ENCODE assay signal across 30 cellular contexts in the genomic region with DNA sequence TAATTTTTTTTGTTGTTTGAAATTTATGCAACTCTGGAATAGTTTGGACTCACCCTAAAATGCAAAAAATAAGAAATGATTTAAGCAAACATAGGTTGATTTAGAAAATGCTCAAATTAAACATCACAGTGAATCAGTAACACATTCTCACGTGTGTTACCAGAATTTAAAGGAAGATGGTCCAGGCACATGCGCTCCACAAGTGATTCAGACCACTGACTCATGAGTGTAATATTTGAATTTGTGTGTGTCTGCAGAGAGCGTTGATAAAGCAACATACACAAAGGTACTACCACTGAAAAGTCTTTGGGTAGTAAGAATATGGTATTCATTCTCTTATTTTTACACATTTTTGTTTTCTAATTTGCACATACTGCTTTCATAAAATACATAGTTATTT. TPM values are rescaled to one million over a fixed set of nuclear protein-coding genes. Genes with fewer than 3 reads are reported as not detected.
DNase-seq lines count a peak whose midpoint lies in the region; ATAC-seq and TF ChIP-seq lines count a peak whose summit lies in the region.
"Had no signal": no experiment of that assay in that cellular context is flagged by ENCODE, and none has a peak within 500 bp of the region (broad histone marks: within the 10 kb centered on the region; RNA-seq: fewer than 3 reads in every experiment).

No MANE protein-coding gene starts in this region.

- H3K4me3 ChIP-seq in PC-3 (ENCODE audit: low read length) (no peak overlapping the region), choroid plexus epithelial cell (ENCODE audit: low read depth, low read length) (no peak overlapping the region), hepatocyte (no peak overlapping the region)
- H3K4me3 ChIP-seq: body of pancreas, gastrocnemius medialis, left lung had no signal

- H3K36me3 ChIP-seq in PC-3 (ENCODE audit: low read depth, low read length) (peaks cover 52% of the 10 kb centered on the region), hepatocyte (replicated peaks; ENCODE audit: insufficient read depth, low read depth) (no peaks in the 10 kb centered on the region)

- no peak overlapping the region for H3K27ac Mint-ChIP-seq in activated naive CD8-positive, alpha-beta T cell treated with anti-CD3 and anti-CD28 coated beads for 36 hours
- H3K27ac Mint-ChIP-seq: activated CD4-positive, alpha-beta T cell treated with anti-CD3 and anti-CD28 coated beads for 36 hours; CD4-positive, CD25-positive, alpha-beta regulatory T cell had no signal

- H3K9me3 ChIP-seq in PC-3 (ENCODE audit: low read length) = no peaks in the 10 kb centered on the region
- H3K9me3 ChIP-seq in hepatocyte (ENCODE audit: low read depth) = no peaks in the 10 kb centered on the region
- H3K9me3 ChIP-seq: body of pancreas, gastrocnemius medialis, left lung had no signal

- H3K9me2 ChIP-seq in PC-3 (replicated peaks; ENCODE audit: low read length) (no peaks in the 10 kb centered on the region), hepatocyte (replicated peaks; ENCODE audit: insufficient read depth) (no peaks in the 10 kb centered on the region)

- H2AFZ ChIP-seq in PC-3 (ENCODE audit: low read length) (no peak overlapping the region), hepatocyte (no peak overlapping the region)

- peak; percentile 51; the same call in 1 of the 2 replicates for ATAC-seq in PC-3
- ATAC-seq: activated CD4-positive, alpha-beta T cell treated with anti-CD3 and anti-CD28 coated beads for 36 hours; body of pancreas; gastrocnemius medialis; left lung; sciatic nerve had no signal

- H3K27me3 ChIP-seq in PC-3 (ENCODE audit: low read length) = no peaks in the 10 kb centered on the region
- H3K27me3 ChIP-seq in hepatocyte = no peaks in the 10 kb centered on the region
- H3K27me3 ChIP-seq: body of pancreas, gastrocnemius medialis, left lung had no signal

- intact Hi-C loops in PC-3 (cut with micrococcal nuclease) = no loop called here

- peaks cover 35% of the 10 kb centered on the region for H3K36me3 Mint-ChIP-seq in activated naive CD8-positive, alpha-beta T cell treated with anti-CD3 and anti-CD28 coated beads for 36 hours

- TF ChIP-seq CTCF in PC-3 (conservative IDR thresholded peaks at IDR 0.05; ENCODE audit: low read depth, low read length) (no peak), choroid plexus epithelial cell (conservative IDR thresholded peaks at IDR 0.05; ENCODE audit: low read depth, low read length) (no peak), hepatocyte (IDR thresholded peaks at IDR 0.05; ENCODE audit: poor library complexity) (no peak)

- no peaks in the 10 kb centered on the region for H3K9me3 Mint-ChIP-seq in activated naive CD8-positive, alpha-beta T cell treated with anti-CD3 and anti-CD28 coated beads for 36 hours
- H3K9me3 Mint-ChIP-seq: CD4-positive, CD25-positive, alpha-beta regulatory T cell had no signal

- H4K20me1 ChIP-seq in PC-3 (ENCODE audit: low read length) (0 out of 2 replicates have a peak, but pooled peaks cover 6% of the 10 kb centered on the region), hepatocyte (ENCODE audit: insufficient read depth, poor library complexity, severe bottlenecking) (peaks cover 26% of the 10 kb centered on the region)

- H3K4me2 ChIP-seq in PC-3 (ENCODE audit: low read length) (no peak overlapping the region), hepatocyte (no peak overlapping the region)
- H3K4me2 ChIP-seq: KMS-11 had no signal

- no peak overlapping the region for H3K27ac ChIP-seq in PC-3 (ENCODE audit: low read length)
- H3K27ac ChIP-seq in hepatocyte = no peak overlapping the region
- H3K27ac ChIP-seq: body of pancreas, gastrocnemius medialis, KMS-11, left lung had no signal

- H3K27me3 Mint-ChIP-seq in activated naive CD8-positive, alpha-beta T cell treated with anti-CD3 and anti-CD28 coated beads for 36 hours = no peaks in the 10 kb centered on the region
- H3K27me3 Mint-ChIP-seq: activated CD4-positive, alpha-beta T cell treated with anti-CD3 and anti-CD28 coated beads for 36 hours; CD4-positive, CD25-positive, alpha-beta regulatory T cell had no signal

- peaks cover 62% of the 10 kb centered on the region for H3K79me2 ChIP-seq in PC-3 (ENCODE audit: low read length)
- H3K79me2 ChIP-seq in hepatocyte = peaks cover 86% of the 10 kb centered on the region

- no peak overlapping the region for H3K9ac ChIP-seq in PC-3 (ENCODE audit: low read length)
- H3K9ac ChIP-seq: KMS-11 had no signal

- POLR2A ChIA-PET in PC-3 (lab: Charles Lee; ENCODE audit: unreplicated experiment) = interaction anchor here (0.7 kb wide), 1 partner anchor 883 kb away, joined by 3 read pairs; no protein-coding TSS in a partner anchor

- BruUV-seq in PC-3 (replicated peaks; lab: Mats Ljungman, UMichigan) = no TSS peak

- DNase-seq in EL = peak; percentile 62
- DNase-seq in PC-3 = peak; percentile 36
- peak; percentile 59 for DNase-seq in choroid plexus epithelial cell (ENCODE audit: low read depth)
- DNase-seq in kidney tubule cell (ENCODE audit: low spot score) = peak; percentile 51
- DNase-seq in activated naive CD8-positive, alpha-beta T cell treated with anti-CD3 and anti-CD28 coated beads for 36 hours = no peak
- no peak for DNase-seq in DMS79 treated with DMSO at 0.1 percent for 48 hours (lab: John Stamatoyannopoulos, UW)
- DNase-seq in T-helper 1 cell = no peak
- no peak for DNase-seq in hepatocyte (ENCODE audit: low spot score)
- DNase-seq: activated CD4-positive, alpha-beta T cell treated with anti-CD3 and anti-CD28 coated beads for 36 hours; activated effector memory CD4-positive, alpha-beta T cell treated with anti-CD3 and anti-CD28 coated beads, Interleukin-2, amount 50 U/mL, for 16 hours; activated T-cell treated with anti-CD3 and anti-CD28 coated beads, Interleukin-2, amount 50 U/mL, for 1 hour; body of pancreas; CD4-positive, CD25-positive, alpha-beta regulatory T cell; gastrocnemius medialis; left lung; NCI-H1436; NCI-H2107; NCI-H446 treated with DMSO at 0.1 percent for 48 hours; NCI-H82; stimulated activated naive CD4-positive, alpha-beta T cell had no signal

- peaks cover 22% of the 10 kb centered on the region for H3K4me1 Mint-ChIP-seq in activated naive CD8-positive, alpha-beta T cell treated with anti-CD3 and anti-CD28 coated beads for 36 hours

- 86% methylated on average over 3 of the region's 3 CpGs for WGBS in hepatocyte (ENCODE audit: low lambda C conversion rate, missing lambda C conversion rate)

- CTCF ChIA-PET in PC-3 (lab: Charles Lee) = no interaction called here

- no peak overlapping the region for H3K4me3 Mint-ChIP-seq in activated naive CD8-positive, alpha-beta T cell treated with anti-CD3 and anti-CD28 coated beads for 36 hours
- H3K4me3 Mint-ChIP-seq: activated CD4-positive, alpha-beta T cell treated with anti-CD3 and anti-CD28 coated beads for 36 hours; CD4-positive, CD25-positive, alpha-beta regulatory T cell had no signal

- H3K4me1 ChIP-seq in PC-3 (ENCODE audit: insufficient read depth, low read length) (no peaks in the 10 kb centered on the region), hepatocyte (ENCODE audit: insufficient read depth) (no peaks in the 10 kb centered on the region)
- H3K4me1 ChIP-seq: body of pancreas had no signal

- H3F3A ChIP-seq in PC-3 (ENCODE audit: low read length, unreplicated experiment) = no peaks in the 10 kb centered on the region

RNA-seq across cellular contexts. Expression of gene SS18, which starts 7.9 kb away (rescaled TPM):
- 70.1 and 98.7 TPM in 2 replicates for total RNA-seq in PC-3 (2014; rRNA removed)
- total RNA-seq in activated naive CD8-positive, alpha-beta T cell treated with anti-CD3 and anti-CD28 coated beads for 36 hours = 10 to 100 TPM; 51.8 to 53.3 TPM
- 95.9 and 111 TPM in 2 replicates for total RNA-seq in hepatocyte
- 43.4 and 44.7 TPM in 2 replicates for polyA plus RNA-seq in hepatocyte

RNA-seq across cellular contexts. Expression of gene PSMA8, which starts 51.2 kb away (rescaled TPM):
- not detected in 2 replicates for total RNA-seq in PC-3 (2014; rRNA removed)
- total RNA-seq in activated naive CD8-positive, alpha-beta T cell treated with anti-CD3 and anti-CD28 coated beads for 36 hours = 1 to 10 TPM; 3.3 to 3.6 TPM
- total RNA-seq in hepatocyte = not detected in 2 replicates
- polyA plus RNA-seq in hepatocyte = 0.15 TPM in 1 of 2 replicates, not detected in the other
- total RNA-seq: body of pancreas, chondrocyte, epithelial cell of proximal tubule, gastrocnemius medialis, HT-29, mesenteric fat pad, myocyte, posterior vena cava, sciatic nerve, temporal lobe, urinary bladder had no signal
- polyA plus RNA-seq: urinary bladder had no signal

Comparison
In these comparisons a context has a peak if more than half of its experiments do, and no peak if none do; other contexts are left out.
1. DNase-seq: peak in EL (single experiment), PC-3 (single experiment), choroid plexus epithelial cell (single experiment) and kidney tubule cell (single experiment); none in activated naive CD8-positive, alpha-beta T cell treated with anti-CD3 and anti-CD28 coated beads for 36 hours (single experiment), DMS79 treated with DMSO at 0.1 percent for 48 hours (single experiment), T-helper 1 cell (0 of 5) and hepatocyte (single experiment).